Comparison of ENCODE assay signal across 9 cellular contexts in the genomic region with DNA sequence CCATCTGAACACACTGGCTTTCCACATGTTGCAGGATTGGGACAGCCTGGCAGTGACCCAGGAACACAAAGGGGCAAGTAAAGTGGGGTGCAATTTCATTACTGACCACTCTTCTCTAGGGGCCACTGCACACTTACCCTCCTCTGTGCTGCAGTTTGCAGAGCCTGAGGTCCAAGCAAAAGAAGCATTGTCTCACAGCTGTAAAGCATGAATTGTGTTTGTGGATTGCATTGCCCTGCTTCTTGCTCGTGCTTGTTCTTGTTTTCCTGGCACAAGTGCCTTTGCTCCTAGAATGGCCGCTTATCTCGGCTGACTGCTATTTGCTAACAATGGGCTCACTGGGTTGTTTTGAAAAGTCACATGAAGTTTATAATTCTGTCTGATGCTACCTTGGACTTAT.
DNase-seq lines count a peak whose midpoint lies in the region; ATAC-seq and TF ChIP-seq lines count a peak whose summit lies in the region.
"Had no signal": no experiment of that assay in that cellular context is flagged by ENCODE, and none has a peak within 500 bp of the region (broad histone marks: within the 10 kb centered on the region; RNA-seq: fewer than 3 reads in every experiment).

No MANE protein-coding gene starts in this region.

- ATAC-seq in esophagus mucosa (peak; percentile 27), HG03280 (IDR thresholded peaks at IDR 0.05; ENCODE audit: unreplicated experiment) (no peak)
- no peak for ATAC-seq in stimulated activated naive CD8-positive, alpha-beta T cell treated with anti-CD3 and anti-CD28 coated beads, Interleukin-15, amount 100 ng/mL, for 72 hours
- ATAC-seq: activated CD8-positive, alpha-beta T cell treated with anti-CD3 and anti-CD28 coated beads for 36 hours had no signal

- DNase-seq in amygdala (lab: John Stamatoyannopoulos, UW) (peak in 46 of 56 donors; percentile 4 to 72 (median 28)), thyroid gland (peak; percentile 54 to 57), NOMO-1 (lab: John Stamatoyannopoulos, UW; ENCODE audit: unreplicated experiment in 2 of 2) (no peak)
- no peak for DNase-seq in stimulated activated naive CD8-positive, alpha-beta T cell treated with anti-CD3 and anti-CD28 coated beads, Interleukin-15, amount 100 ng/mL, for 72 hours
- DNase-seq: activated CD8-positive, alpha-beta T cell treated with anti-CD3 and anti-CD28 coated beads for 36 hours; SW 1271 had no signal

- no peaks in the 10 kb centered on the region for H3K36me3 ChIP-seq in liver (ENCODE audit: control insufficient read depth in 4 of 4, insufficient read depth in 3 of 4, low read depth in 1 of 4, low read length in 3 of 4)
- H3K36me3 ChIP-seq in thyroid gland, result no peaks in the 10 kb centered on the region

- no peak overlapping the region for H3K27ac Mint-ChIP-seq in stimulated activated naive CD8-positive, alpha-beta T cell treated with anti-CD3 and anti-CD28 coated beads, Interleukin-15, amount 100 ng/mL, for 72 hours
- H3K27ac Mint-ChIP-seq: activated CD8-positive, alpha-beta T cell treated with anti-CD3 and anti-CD28 coated beads for 36 hours had no signal

- intact Hi-C loops in thyroid gland (cut with DNase I), result no loop called here

- peak in 1 of 2 donors; percentile 26 for TF ChIP-seq RAD21 in liver (IDR thresholded peaks at IDR 0.05)

- TF ChIP-seq POLR2A in thyroid gland (IDR thresholded peaks at IDR 0.05), result no peak

- no peak overlapping the region for H3K9ac ChIP-seq in liver (ENCODE audit: low read depth in 1 of 2, low read length in 2 of 2)

- no peaks in the 10 kb centered on the region for H3K4me1 Mint-ChIP-seq in stimulated activated naive CD8-positive, alpha-beta T cell treated with anti-CD3 and anti-CD28 coated beads, Interleukin-15, amount 100 ng/mL, for 72 hours

- H3K4me3 ChIP-seq in liver (ENCODE audit: low read depth in 1 of 3, low read length in 3 of 3) (no peak overlapping the region), thyroid gland (replicated peaks in 1 of 3) (no peak overlapping the region)

- H3K27me3 ChIP-seq in liver (ENCODE audit: control insufficient read depth in 4 of 4, insufficient read depth in 4 of 4, low read length in 3 of 4) (no peaks in the 10 kb centered on the region), thyroid gland (no peaks in the 10 kb centered on the region)

- H3K9me3 Mint-ChIP-seq in stimulated activated naive CD8-positive, alpha-beta T cell treated with anti-CD3 and anti-CD28 coated beads, Interleukin-15, amount 100 ng/mL, for 72 hours, result peaks cover 8 to 9% of the 10 kb centered on the region in 2 donors

- no peak for TF ChIP-seq CTCF in liver (IDR thresholded peaks at IDR 0.05; ENCODE audit: low read depth, low read length, missing input control)
- peak in 1 of 6 experiments; percentile 23 for TF ChIP-seq CTCF in thyroid gland (IDR thresholded peaks at IDR 0.05)

- H3K9me3 ChIP-seq in liver (ENCODE audit: control insufficient read depth in 4 of 4, low read length in 3 of 4) (no peaks in the 10 kb centered on the region), thyroid gland (no peaks in the 10 kb centered on the region)

- peaks cover 24% of the 10 kb centered on the region for H3K27me3 Mint-ChIP-seq in stimulated activated naive CD8-positive, alpha-beta T cell treated with anti-CD3 and anti-CD28 coated beads, Interleukin-15, amount 100 ng/mL, for 72 hours

- no peak overlapping the region for H3K4me3 Mint-ChIP-seq in stimulated activated naive CD8-positive, alpha-beta T cell treated with anti-CD3 and anti-CD28 coated beads, Interleukin-15, amount 100 ng/mL, for 72 hours
- H3K4me3 Mint-ChIP-seq: activated CD8-positive, alpha-beta T cell treated with anti-CD3 and anti-CD28 coated beads for 36 hours had no signal

- H3K4me1 ChIP-seq in liver (ENCODE audit: control insufficient read depth in 4 of 4, insufficient read depth in 4 of 4, low read length in 3 of 4), result peaks cover 0 to 6% (median 0%) of the 10 kb centered on the region in 4 donors
- H3K4me1 ChIP-seq in thyroid gland, result peaks cover 72 to 83% of the 10 kb centered on the region in 2 donors

- 29% methylated on average over 3 of the region's 3 CpGs for WGBS in liver
- 15 to 20% methylated on average over 3 of the region's 3 CpGs for WGBS in thyroid gland, 2 donors

- no peak overlapping the region for H3K27ac ChIP-seq in liver (ENCODE audit: low read depth in 1 of 2, low read length in 2 of 2)
- peak overlapping the region; percentile 91 to 98 (median 97) for H3K27ac ChIP-seq in thyroid gland

TF ChIP-seq in liver, 16 proteins besides CTCF, POLR2A, EP300 and RAD21:
- no peak for TF ChIP-seq FOXA2 (IDR thresholded peaks at IDR 0.05)
- no peak for TF ChIP-seq TAF1 (conservative IDR thresholded peaks at IDR 0.05)
- peak; percentile 22 for TF ChIP-seq YY1 (IDR thresholded peaks at IDR 0.05)

Comparison
In these comparisons a context has a peak if more than half of its experiments do, and no peak if none do; other contexts are left out.
1. DNase-seq: peak in amygdala (46 of 56) and thyroid gland (2 of 2); none in NOMO-1 (0 of 2) and stimulated activated naive CD8-positive, alpha-beta T cell treated with anti-CD3 and anti-CD28 coated beads, Interleukin-15, amount 100 ng/mL, for 72 hours (0 of 2).
2. H3K27ac ChIP-seq: peak in thyroid gland (3 of 3); none in liver (0 of 2).